In genomic region chr2:3536682-3537632, GRCh38 we compare ENCODE assay signal across 1 cellular context.
TF ChIP-seq lines count a peak whose summit lies in the region.

No MANE protein-coding gene starts in this region.

TF ChIP-seq in K562, 482 proteins besides CTCF, POLR2A, EP300 and RAD21 (continued from another document and continues in another):
- TF ChIP-seq, protein P1, sequence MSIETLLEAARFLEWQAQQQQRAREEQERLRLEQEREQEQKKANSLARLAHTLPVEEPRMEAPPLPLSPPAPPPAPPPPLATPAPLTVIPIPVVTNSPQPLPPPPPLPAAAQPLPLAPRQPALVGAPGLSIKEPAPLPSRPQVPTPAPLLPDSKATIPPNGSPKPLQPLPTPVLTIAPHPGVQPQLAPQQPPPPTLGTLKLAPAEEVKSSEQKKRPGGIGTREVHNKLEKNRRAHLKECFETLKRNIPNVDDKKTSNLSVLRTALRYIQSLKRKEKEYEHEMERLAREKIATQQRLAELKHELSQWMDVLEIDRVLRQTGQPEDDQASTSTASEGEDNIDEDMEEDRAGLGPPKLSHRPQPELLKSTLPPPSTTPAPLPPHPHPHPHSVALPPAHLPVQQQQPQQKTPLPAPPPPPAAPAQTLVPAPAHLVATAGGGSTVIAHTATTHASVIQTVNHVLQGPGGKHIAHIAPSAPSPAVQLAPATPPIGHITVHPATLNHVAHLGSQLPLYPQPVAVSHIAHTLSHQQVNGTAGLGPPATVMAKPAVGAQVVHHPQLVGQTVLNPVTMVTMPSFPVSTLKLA (conservative IDR thresholded peaks at IDR 0.05): peak in 1 of 2 experiments; percentile 11; a peak in 1 of 4 replicates
- TF ChIP-seq PYGO2 (tag; IDR thresholded peaks at IDR 0.05) (no peak), GATA2 (CRISPR knock-in tag; IDR thresholded peaks at IDR 0.05) (no peak), C11orf30 (IDR thresholded peaks at IDR 0.05; ENCODE audit: low read depth) (no peak), YY1 (IDR thresholded peaks at IDR 0.05; ENCODE audit: borderline replicate concordance in 1 of 3, control insufficient read depth in 1 of 3, extremely low read depth in 1 of 3, insufficient read depth in 3 of 3, insufficient read length in 1 of 3, insufficient replicate concordance in 2 of 3, low read depth in 1 of 3, low read length in 2 of 3) (no peak), ZNF41 (CRISPR knock-in tag; conservative IDR thresholded peaks at IDR 0.05) (no peak), JUND (IDR thresholded peaks at IDR 0.05; ENCODE audit: borderline replicate concordance, low read depth, low read length) (peak; percentile 26; the same call in 1 of the 2 replicates), JUND (tag; IDR thresholded peaks at IDR 0.05; ENCODE audit: borderline replicate concordance, low read depth, low read length) (no peak), GTF2F1 (IDR thresholded peaks at IDR 0.05; ENCODE audit: low read depth, low read length) (no peak), CBFB (CRISPR knock-in tag; IDR thresholded peaks at IDR 0.05) (no peak), PRPF4 (IDR thresholded peaks at IDR 0.05; ENCODE audit: insufficient read depth, low read depth, low read length, poor library complexity, severe bottlenecking) (no peak), RFX5 (IDR thresholded peaks at IDR 0.05; ENCODE audit: low read depth, low read length) (no peak), TAF1 (IDR thresholded peaks at IDR 0.05; ENCODE audit: control insufficient read depth, extremely low read depth, insufficient read depth, low read length, severe bottlenecking) (peak; percentile 35), ZNF212 (CRISPR knock-in tag; IDR thresholded peaks at IDR 0.05) (no peak), SMARCA5 (IDR thresholded peaks at IDR 0.05) (no peak), KLF6 (CRISPR knock-in tag; IDR thresholded peaks at IDR 0.05; ENCODE audit: borderline replicate concordance) (no peak), ZBED1 (IDR thresholded peaks at IDR 0.05) (no peak), HCFC1 (IDR thresholded peaks at IDR 0.05; ENCODE audit: low read depth, low read length) (no peak), ATF6 (CRISPR knock-in tag; IDR thresholded peaks at IDR 0.05) (no peak), ZKSCAN1 (IDR thresholded peaks at IDR 0.05; ENCODE audit: low read depth, low read length) (no peak), RB1 (IDR thresholded peaks at IDR 0.05; ENCODE audit: low read depth) (no peak), ZFX (CRISPR knock-in tag; IDR thresholded peaks at IDR 0.05) (peak; percentile 70), BCLAF1 (IDR thresholded peaks at IDR 0.05; ENCODE audit: borderline replicate concordance in 1 of 2, control insufficient read depth in 1 of 2, low read depth in 2 of 2, low read length in 1 of 2) (no peak), ILF3 (IDR thresholded peaks at IDR 0.05; ENCODE audit: borderline replicate concordance) (no peak), NR3C1 (CRISPR knock-in tag; IDR thresholded peaks at IDR 0.05) (no peak), BRD9 (IDR thresholded peaks at IDR 0.05; ENCODE audit: low read depth, partially characterized antibody) (no peak), LCOR (CRISPR knock-in tag; IDR thresholded peaks at IDR 0.05) (0 out of 2 replicates have a peak, but pooled peaks have one; percentile 32), ZNF696 (CRISPR knock-in tag; conservative IDR thresholded peaks at IDR 0.05) (no peak), TBP (optimal IDR thresholded peaks at IDR 0.05; ENCODE audit: low read depth, low read length) (peak; percentile 36), GTF2A2 (tag; IDR thresholded peaks at IDR 0.05) (no peak), PHB (CRISPR knock-in tag; IDR thresholded peaks at IDR 0.05) (no peak), RCOR1 (IDR thresholded peaks at IDR 0.05; ENCODE audit: borderline replicate concordance in 1 of 2, low read depth in 2 of 2, low read length in 2 of 2) (peak in 1 of 2 experiments; percentile 54; a peak in 2 of 4 replicates), FOXJ2 (tag; IDR thresholded peaks at IDR 0.05) (no peak), RBFOX2 (IDR thresholded peaks at IDR 0.05; ENCODE audit: low read depth, low read length) (peak; percentile 43), GABPA (tag; conservative IDR thresholded peaks at IDR 0.05; ENCODE audit: low read depth) (peak; percentile 69), RBM39 (optimal IDR thresholded peaks at IDR 0.05; ENCODE audit: low read depth, low read length) (no peak), HINFP (tag; conservative IDR thresholded peaks at IDR 0.05; ENCODE audit: low read depth) (no peak), ZNF124 (CRISPR knock-in tag; IDR thresholded peaks at IDR 0.05) (no peak), MEF2D (tag; conservative IDR thresholded peaks at IDR 0.05; ENCODE audit: low read depth) (no peak), E2F1 (CRISPR knock-in tag; IDR thresholded peaks at IDR 0.05) (no peak), HNRNPK (IDR thresholded peaks at IDR 0.05; ENCODE audit: low read depth, low read length, poor library complexity, severe bottlenecking) (no peak), CREBBP (IDR thresholded peaks at IDR 0.05; ENCODE audit: low read depth, low read length) (no peak), HOMEZ (CRISPR knock-in tag; IDR thresholded peaks at IDR 0.05) (no peak)
- TF ChIP-seq, protein P2, sequence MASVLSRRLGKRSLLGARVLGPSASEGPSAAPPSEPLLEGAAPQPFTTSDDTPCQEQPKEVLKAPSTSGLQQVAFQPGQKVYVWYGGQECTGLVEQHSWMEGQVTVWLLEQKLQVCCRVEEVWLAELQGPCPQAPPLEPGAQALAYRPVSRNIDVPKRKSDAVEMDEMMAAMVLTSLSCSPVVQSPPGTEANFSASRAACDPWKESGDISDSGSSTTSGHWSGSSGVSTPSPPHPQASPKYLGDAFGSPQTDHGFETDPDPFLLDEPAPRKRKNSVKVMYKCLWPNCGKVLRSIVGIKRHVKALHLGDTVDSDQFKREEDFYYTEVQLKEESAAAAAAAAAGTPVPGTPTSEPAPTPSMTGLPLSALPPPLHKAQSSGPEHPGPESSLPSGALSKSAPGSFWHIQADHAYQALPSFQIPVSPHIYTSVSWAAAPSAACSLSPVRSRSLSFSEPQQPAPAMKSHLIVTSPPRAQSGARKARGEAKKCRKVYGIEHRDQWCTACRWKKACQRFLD (CRISPR knock-in tag; IDR thresholded peaks at IDR 0.05): 0 out of 2 replicates have a peak, but pooled peaks have one; percentile 23
- TF ChIP-seq, protein P3, sequence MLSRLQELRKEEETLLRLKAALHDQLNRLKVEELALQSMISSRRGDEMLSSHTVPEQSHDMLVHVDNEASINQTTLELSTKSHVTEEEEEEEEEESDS (CRISPR knock-in tag; IDR thresholded peaks at IDR 0.05): no peak
- TF ChIP-seq, protein P4, sequence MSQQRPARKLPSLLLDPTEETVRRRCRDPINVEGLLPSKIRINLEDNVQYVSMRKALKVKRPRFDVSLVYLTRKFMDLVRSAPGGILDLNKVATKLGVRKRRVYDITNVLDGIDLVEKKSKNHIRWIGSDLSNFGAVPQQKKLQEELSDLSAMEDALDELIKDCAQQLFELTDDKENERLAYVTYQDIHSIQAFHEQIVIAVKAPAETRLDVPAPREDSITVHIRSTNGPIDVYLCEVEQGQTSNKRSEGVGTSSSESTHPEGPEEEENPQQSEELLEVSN (IDR thresholded peaks at IDR 0.05; ENCODE audit: borderline replicate concordance in 1 of 2, extremely low read depth in 1 of 2, insufficient read depth in 1 of 2, insufficient read length in 1 of 2, low read depth in 1 of 2, low read length in 1 of 2, poor library complexity in 1 of 2, severe bottlenecking in 1 of 2): peak in 1 of 2 experiments; percentile 71
- TF ChIP-seq, protein P5, sequence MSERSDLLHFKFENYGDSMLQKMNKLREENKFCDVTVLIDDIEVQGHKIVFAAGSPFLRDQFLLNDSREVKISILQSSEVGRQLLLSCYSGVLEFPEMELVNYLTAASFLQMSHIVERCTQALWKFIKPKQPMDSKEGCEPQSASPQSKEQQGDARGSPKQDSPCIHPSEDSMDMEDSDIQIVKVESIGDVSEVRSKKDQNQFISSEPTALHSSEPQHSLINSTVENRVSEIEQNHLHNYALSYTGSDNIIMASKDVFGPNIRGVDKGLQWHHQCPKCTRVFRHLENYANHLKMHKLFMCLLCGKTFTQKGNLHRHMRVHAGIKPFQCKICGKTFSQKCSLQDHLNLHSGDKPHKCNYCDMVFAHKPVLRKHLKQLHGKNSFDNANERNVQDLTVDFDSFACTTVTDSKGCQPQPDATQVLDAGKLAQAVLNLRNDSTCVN (CRISPR knock-in tag; IDR thresholded peaks at IDR 0.05): no peak
- TF ChIP-seq, protein P6, sequence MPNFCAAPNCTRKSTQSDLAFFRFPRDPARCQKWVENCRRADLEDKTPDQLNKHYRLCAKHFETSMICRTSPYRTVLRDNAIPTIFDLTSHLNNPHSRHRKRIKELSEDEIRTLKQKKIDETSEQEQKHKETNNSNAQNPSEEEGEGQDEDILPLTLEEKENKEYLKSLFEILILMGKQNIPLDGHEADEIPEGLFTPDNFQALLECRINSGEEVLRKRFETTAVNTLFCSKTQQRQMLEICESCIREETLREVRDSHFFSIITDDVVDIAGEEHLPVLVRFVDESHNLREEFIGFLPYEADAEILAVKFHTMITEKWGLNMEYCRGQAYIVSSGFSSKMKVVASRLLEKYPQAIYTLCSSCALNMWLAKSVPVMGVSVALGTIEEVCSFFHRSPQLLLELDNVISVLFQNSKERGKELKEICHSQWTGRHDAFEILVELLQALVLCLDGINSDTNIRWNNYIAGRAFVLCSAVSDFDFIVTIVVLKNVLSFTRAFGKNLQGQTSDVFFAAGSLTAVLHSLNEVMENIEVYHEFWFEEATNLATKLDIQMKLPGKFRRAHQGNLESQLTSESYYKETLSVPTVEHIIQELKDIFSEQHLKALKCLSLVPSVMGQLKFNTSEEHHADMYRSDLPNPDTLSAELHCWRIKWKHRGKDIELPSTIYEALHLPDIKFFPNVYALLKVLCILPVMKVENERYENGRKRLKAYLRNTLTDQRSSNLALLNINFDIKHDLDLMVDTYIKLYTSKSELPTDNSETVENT (CRISPR knock-in tag; IDR thresholded peaks at IDR 0.05): no peak
